Comparison of ENCODE assay signal across 8 cellular contexts in genomic region chr11:66051766-66052663, GRCh38. TPM values are rescaled to one million over a fixed set of nuclear protein-coding genes. Genes with fewer than 3 reads are reported as not detected.
DNase-seq lines count a peak whose midpoint lies in the region; TF ChIP-seq lines count a peak whose summit lies in the region.

SF3B2 (plus strand) TSS chr11:66052364; CDS start chr11:66052385, 21 bp downstream.

- CTCF ChIA-PET in activated naive CD4-positive, alpha-beta T cell treated with anti-CD3 and anti-CD28 coated beads, Interleukin-2, amount 10 ng/mL, durations not matched to agents 7 days and 5 days (lab: Charles Lee) = interaction anchor here (1.1 to 5.9 kb wide), 5 partner anchors 8 to 83 kb away, joined by 3 to 48 read pairs (median 3); partner anchors contain the start of genes CST6 and PACS1

- no peaks in the 10 kb centered on the region for H3K9me3 ChIP-seq in SK-N-MC (ENCODE audit: low read depth, low read length)

- peaks cover 43% of the 10 kb centered on the region for H3K4me1 Mint-ChIP-seq in HFFc6 (ENCODE audit: low read depth)
- H3K4me1 Mint-ChIP-seq in activated naive CD4-positive, alpha-beta T cell treated with anti-CD3 and anti-CD28 coated beads, Interleukin-2, amount 10 ng/mL, durations not matched to agents 7 days and 5 days = peaks cover 48% of the 10 kb centered on the region

- peak; percentile 77 for TF ChIP-seq POLR2A in NB4 (IDR thresholded peaks at IDR 0.05; ENCODE audit: extremely low read depth, insufficient read length)

- peaks cover 34% of the 10 kb centered on the region for H3K36me3 ChIP-seq in SK-N-MC (ENCODE audit: insufficient read depth, low read length)

- TF ChIP-seq CTCF in HFFc6 (IDR thresholded peaks at IDR 0.05) (no peak), NB4 (IDR thresholded peaks at IDR 0.05; ENCODE audit: low read depth, low read length) (no peak)

- H3K4me3 ChIP-seq in NB4 (ENCODE audit: low read depth, low read length) (peak within 1 kb of the TSS; percentile 100), SK-N-MC (peak within 1 kb of the TSS; percentile 98)

- peak within 1 kb of the TSS; percentile 93 for H3K9ac ChIP-seq in SK-N-MC (ENCODE audit: insufficient read length)

- peak within 1 kb of the TSS; percentile 99 for H3K27ac Mint-ChIP-seq in HFFc6
- H3K27ac Mint-ChIP-seq in activated naive CD4-positive, alpha-beta T cell treated with anti-CD3 and anti-CD28 coated beads, Interleukin-2, amount 10 ng/mL, durations not matched to agents 7 days and 5 days = peak within 1 kb of the TSS; percentile 95

- H3K36me3 Mint-ChIP-seq in HFFc6 (ENCODE audit: low read depth) = peaks cover 32% of the 10 kb centered on the region
- peaks cover 29% of the 10 kb centered on the region for H3K36me3 Mint-ChIP-seq in activated naive CD4-positive, alpha-beta T cell treated with anti-CD3 and anti-CD28 coated beads, Interleukin-2, amount 10 ng/mL, durations not matched to agents 7 days and 5 days

- peak within 1 kb of the TSS; percentile 95 for H3K4me3 Mint-ChIP-seq in HFFc6
- peak within 1 kb of the TSS; percentile 93 for H3K4me3 Mint-ChIP-seq in activated naive CD4-positive, alpha-beta T cell treated with anti-CD3 and anti-CD28 coated beads, Interleukin-2, amount 10 ng/mL, durations not matched to agents 7 days and 5 days

- DNase-seq in GM04504 (ENCODE audit: low read depth) (peak; percentile 97), HFFc6 (peak; percentile 98), NB4 (ENCODE audit: low read depth) (peak; percentile 100), SK-N-MC (ENCODE audit: low read depth, low spot score) (peak; percentile 75), germinal center (ENCODE audit: low spot score) (peak; percentile 95), occipital lobe (lab: John Stamatoyannopoulos, UW) (peak; percentile 98)
- DNase-seq in activated naive CD4-positive, alpha-beta T cell treated with anti-CD3 and anti-CD28 coated beads, Interleukin-2, amount 10 ng/mL, durations not matched to agents 7 days and 5 days = peak; percentile 98

- H3K9me3 Mint-ChIP-seq in HFFc6 = no peaks in the 10 kb centered on the region
- no peaks in the 10 kb centered on the region for H3K9me3 Mint-ChIP-seq in activated naive CD4-positive, alpha-beta T cell treated with anti-CD3 and anti-CD28 coated beads, Interleukin-2, amount 10 ng/mL, durations not matched to agents 7 days and 5 days

- H3K27ac ChIP-seq in SK-N-MC (peak within 1 kb of the TSS; percentile 92), temporal lobe (ENCODE audit: low read depth, low read length) (peak within 1 kb of the TSS; percentile 92)

- H3K27me3 Mint-ChIP-seq in HFFc6 (ENCODE audit: insufficient read depth) = peaks cover 8% of the 10 kb centered on the region
- H3K27me3 Mint-ChIP-seq in activated naive CD4-positive, alpha-beta T cell treated with anti-CD3 and anti-CD28 coated beads, Interleukin-2, amount 10 ng/mL, durations not matched to agents 7 days and 5 days = peaks cover 27% of the 10 kb centered on the region

RNA-seq across cellular contexts. Expression of gene SF3B2, which starts in this region (rescaled TPM):
- total RNA-seq in HFFc6 (2021; fragmentation: NEBNext Ultra II Directional; extraction: Animal tissue kit (Norgen Biotek cat#: 25700)) = 100 to 1,000 TPM; 199 to 240 (median 222) TPM
- total RNA-seq in occipital lobe = 88.6 TPM
- total RNA-seq in temporal lobe = 88.5 TPM

Comparison
In these comparisons a context has a peak if more than half of its experiments do, and no peak if none do; other contexts are left out.
1. Peak in every context shown above with its lines: DNase-seq, H3K4me3 ChIP-seq and H3K27ac ChIP-seq.